10 cellular contexts compared by ENCODE assay signal in genomic region chr19:5423567-5424125, GRCh38. TPM values are rescaled to one million over a fixed set of nuclear protein-coding genes. Genes with fewer than 3 reads are reported as not detected.
"Had no signal": no experiment of that assay in that cellular context is flagged by ENCODE, and none has a peak within 500 bp of the region (broad histone marks: within the 10 kb centered on the region; RNA-seq: fewer than 3 reads in every experiment).

No MANE protein-coding gene starts in this region.

- H3K27ac ChIP-seq: GM23248, HL-60 had no signal

- H3K4me3 ChIP-seq: GM23248 had no signal

- H2AFZ ChIP-seq: GM23248 had no signal

- FAIRE-seq: H54 had no signal

- H3K9ac ChIP-seq: GM23248 had no signal

- DNase-seq: GM23248, GOT3, H9, HCEC 1CT, HFFc6, KG1 had no signal

RNA-seq across cellular contexts. Expression of gene ZNRF4, which starts 31.6 kb away (rescaled TPM):
- total RNA-seq: GM23248, H9, HFFc6, HT1080 had no signal
- polyA plus RNA-seq: GM23248, IgD-negative memory B cell had no signal
